Comparison of ENCODE assay signal across 26 cellular contexts in the genomic region with DNA sequence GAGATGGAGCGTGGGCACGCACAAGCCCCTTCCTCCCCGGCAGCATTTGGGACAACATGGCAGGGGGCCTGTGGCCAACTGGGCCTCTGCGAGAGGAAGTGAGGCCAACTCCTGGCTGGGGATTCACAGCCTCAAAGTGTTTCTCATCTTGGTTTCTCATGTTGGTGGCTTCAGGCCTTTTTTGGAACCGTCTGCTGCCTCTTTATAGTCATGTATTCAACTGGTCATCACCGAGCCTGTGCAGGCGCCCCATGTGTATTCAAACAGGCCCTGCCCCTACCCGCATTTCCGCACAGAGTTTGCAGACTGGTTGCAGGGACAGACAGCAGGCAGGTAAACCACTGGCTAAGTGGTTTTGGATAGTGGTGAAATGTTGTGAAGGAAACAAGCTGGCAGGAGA. TPM values are rescaled to one million over a fixed set of nuclear protein-coding genes. Genes with fewer than 3 reads are reported as not detected.
"Had no signal": no experiment of that assay in that cellular context is flagged by ENCODE, and none has a peak within 500 bp of the region (broad histone marks: within the 10 kb centered on the region; RNA-seq: fewer than 3 reads in every experiment).

No MANE protein-coding gene starts in this region.

- DNase-seq: activated CD4-positive, alpha-beta memory T cell treated with anti-CD3 and anti-CD28 coated beads, Interleukin-2, amount 10 ng/mL, durations not matched to agents 7 days and 5 days; activated CD4-positive, alpha-beta T cell treated with anti-CD3 and anti-CD28 coated beads for 48 hours; activated CD4-positive, CD25-positive, alpha-beta regulatory T cell; activated CD8-positive, alpha-beta memory T cell treated with anti-CD3 and anti-CD28 coated beads, Interleukin-2, amount 50 U/mL, for 4 hours; activated naive CD4-positive, alpha-beta T cell; aorta; colonic mucosa; foreskin melanocyte; kidney; midbrain; pancreas; right lobe of liver; small intestine; stimulated activated CD4-positive, alpha-beta T cell treated with anti-CD3 and anti-CD28 coated beads, Interleukin-15, amount 100 ng/mL, for 24 hours; stimulated activated CD4-positive, alpha-beta T cell treated with anti-CD3 and anti-CD28 coated beads, Interleukin-2, amount 100 ng/mL, for 48 hours; T-helper 1 cell; T-helper 9 cell had no signal

- H3K4me3 ChIP-seq: colonic mucosa, lung, pancreas, right lobe of liver had no signal

- H3K9me3 Mint-ChIP-seq: activated CD4-positive, alpha-beta memory T cell treated with anti-CD3 and anti-CD28 coated beads, Interleukin-2, amount 10 ng/mL, durations not matched to agents 7 days and 5 days; central memory CD8-positive, alpha-beta T cell had no signal

- ATAC-seq: left lobe of liver, pancreas had no signal

- H3K27ac Mint-ChIP-seq: activated CD4-positive, alpha-beta memory T cell treated with anti-CD3 and anti-CD28 coated beads, Interleukin-2, amount 10 ng/mL, durations not matched to agents 7 days and 5 days had no signal

- H3K27me3 Mint-ChIP-seq: activated CD4-positive, alpha-beta memory T cell treated with anti-CD3 and anti-CD28 coated beads, Interleukin-2, amount 10 ng/mL, durations not matched to agents 7 days and 5 days; central memory CD8-positive, alpha-beta T cell had no signal

- H3K4me3 Mint-ChIP-seq: activated CD4-positive, alpha-beta memory T cell treated with anti-CD3 and anti-CD28 coated beads, Interleukin-2, amount 10 ng/mL, durations not matched to agents 7 days and 5 days; central memory CD8-positive, alpha-beta T cell had no signal

- H3K4me1 ChIP-seq: colonic mucosa, pancreas, right lobe of liver had no signal

- H3K9me3 ChIP-seq: colonic mucosa, neutrophil, pancreas, right lobe of liver had no signal

- H3K27ac ChIP-seq: colonic mucosa, neutrophil, pancreas, right lobe of liver had no signal

- H3K27me3 ChIP-seq: colonic mucosa, neutrophil, pancreas, right lobe of liver had no signal

- H3K4me1 Mint-ChIP-seq: activated CD4-positive, alpha-beta memory T cell treated with anti-CD3 and anti-CD28 coated beads, Interleukin-2, amount 10 ng/mL, durations not matched to agents 7 days and 5 days had no signal

RNA-seq across cellular contexts. Expression of a gene that starts 38.2 kb away (rescaled TPM):
- total RNA-seq: activated CD4-positive, alpha-beta memory T cell treated with anti-CD3 and anti-CD28 coated beads, Interleukin-2, amount 10 ng/mL, durations not matched to agents 7 days and 5 days; epithelial cell of proximal tubule; fibroblast of lung; pulmonary artery endothelial cell had no signal
- polyA plus RNA-seq: fibroblast of lung had no signal

RNA-seq across cellular contexts. Expression of a gene that starts 42.0 kb away (rescaled TPM):
- total RNA-seq: activated CD4-positive, alpha-beta memory T cell treated with anti-CD3 and anti-CD28 coated beads, Interleukin-2, amount 10 ng/mL, durations not matched to agents 7 days and 5 days; aorta; colonic mucosa; epithelial cell of proximal tubule; fibroblast of lung; kidney; lung; myocyte; pulmonary artery endothelial cell; ureter had no signal
- polyA plus RNA-seq: aorta, fibroblast of lung, pancreas, small intestine had no signal
